Comparison of ENCODE assay signal across 8 cellular contexts in the genomic region with DNA sequence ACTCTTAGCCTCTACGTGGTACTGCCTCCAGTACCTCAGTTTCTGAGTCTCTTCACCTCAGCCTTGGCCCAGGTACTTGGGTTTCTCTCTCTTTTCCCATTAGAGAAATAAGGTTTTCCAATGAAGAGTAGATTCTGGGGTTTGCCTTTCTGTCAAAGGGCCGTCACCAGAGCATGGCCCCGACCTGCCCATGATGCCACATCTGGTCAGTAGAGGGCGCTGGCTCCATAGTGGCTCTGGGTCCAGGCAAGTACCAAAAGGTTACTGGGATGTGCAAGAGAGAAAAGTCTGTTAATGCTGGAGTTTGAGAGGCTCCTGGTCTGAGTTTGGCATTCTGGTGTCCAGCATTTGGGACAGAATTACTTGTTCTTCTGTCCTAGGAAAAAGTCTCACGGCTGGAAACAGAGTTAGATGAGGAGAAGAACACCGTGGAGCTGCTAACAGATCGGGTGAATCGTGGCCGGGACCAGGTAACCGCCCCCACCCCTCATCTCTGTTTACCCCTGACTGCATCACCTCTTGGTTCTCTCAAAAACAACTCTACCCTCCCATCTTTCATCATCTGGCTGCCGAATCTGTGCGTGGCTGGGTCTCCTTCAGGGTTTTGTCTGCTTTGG. TPM values are rescaled to one million over a fixed set of nuclear protein-coding genes. Genes with fewer than 3 reads are reported as not detected.
DNase-seq lines count a peak whose midpoint lies in the region; ATAC-seq and TF ChIP-seq lines count a peak whose summit lies in the region.

No MANE protein-coding gene starts in this region.

- WGBS in aorta, 2 donors: 51 to 53% methylated on average over 12 of the region's 12 CpGs

- no peaks in the 10 kb centered on the region for H3K36me3 ChIP-seq in DND-41 (ENCODE audit: insufficient read depth, low read length)
- H3K36me3 ChIP-seq in Karpas-422 (ENCODE audit: insufficient read depth, low read length): no peaks in the 10 kb centered on the region
- H3K36me3 ChIP-seq in aorta (ENCODE audit: control insufficient read depth in 1 of 2, insufficient read depth in 2 of 2, low read length in 1 of 2): no peaks in the 10 kb centered on the region

- no peaks in the 10 kb centered on the region for H3K9me2 ChIP-seq in Karpas-422 (replicated peaks; ENCODE audit: insufficient read depth, low read length)

- H3K4me1 ChIP-seq in DND-41 (ENCODE audit: insufficient read depth, low read length): no peaks in the 10 kb centered on the region
- H3K4me1 ChIP-seq in Karpas-422 (ENCODE audit: low read length): no peaks in the 10 kb centered on the region
- no peaks in the 10 kb centered on the region for H3K4me1 ChIP-seq in aorta (ENCODE audit: control insufficient read depth in 1 of 2, insufficient read depth in 2 of 2, low read length in 2 of 2)

- H3K9me3 ChIP-seq in DND-41 (ENCODE audit: insufficient read depth, low read length, severe bottlenecking) (no peaks in the 10 kb centered on the region), Karpas-422 (ENCODE audit: low read length) (no peaks in the 10 kb centered on the region), aorta (ENCODE audit: control insufficient read depth, low read length) (no peaks in the 10 kb centered on the region)

- H3K9ac ChIP-seq in DND-41 (ENCODE audit: low read depth, low read length): no peak overlapping the region
- no peak overlapping the region for H3K9ac ChIP-seq in Karpas-422 (ENCODE audit: low read length)

- H4K20me1 ChIP-seq in DND-41 (ENCODE audit: insufficient read depth, low read length) (no peaks in the 10 kb centered on the region), Karpas-422 (ENCODE audit: insufficient read depth, low read depth, low read length) (no peaks in the 10 kb centered on the region)

- H3K27ac ChIP-seq in DND-41 (ENCODE audit: low read length): no peak overlapping the region
- H3K27ac ChIP-seq in Karpas-422 (ENCODE audit: low read length): no peak overlapping the region
- no peak overlapping the region for H3K27ac ChIP-seq in aorta (ENCODE audit: low read depth in 1 of 2, low read length in 2 of 2)

- no peak overlapping the region for H2AFZ ChIP-seq in DND-41 (ENCODE audit: low read depth, low read length)
- no peak overlapping the region for H2AFZ ChIP-seq in Karpas-422 (ENCODE audit: low read length)

- ATAC-seq in DND-41 (ENCODE audit: insufficient read depth, low read depth) (peak; percentile 92), aorta (ENCODE audit: low FRiP score) (peak; percentile 77)

- H3K79me2 ChIP-seq in DND-41 (ENCODE audit: insufficient read depth, low read length) (no peaks in the 10 kb centered on the region), Karpas-422 (ENCODE audit: low read length) (no peaks in the 10 kb centered on the region)

- no peak overlapping the region for H3K4me2 ChIP-seq in DND-41 (ENCODE audit: insufficient read depth, low read length)
- H3K4me2 ChIP-seq in Karpas-422 (ENCODE audit: low read depth, low read length, poor library complexity, severe bottlenecking): no peak overlapping the region

- H3K4me3 ChIP-seq in DND-41 (ENCODE audit: low read depth in 1 of 2, low read length in 2 of 2): no peak overlapping the region
- H3K4me3 ChIP-seq in Karpas-422 (ENCODE audit: low read length): no peak overlapping the region
- H3K4me3 ChIP-seq in aorta (ENCODE audit: low read length in 2 of 2): no peak overlapping the region

- peak; percentile 68 for DNase-seq in DND-41
- peak; percentile 90 for DNase-seq in Karpas-422
- peak; percentile 54 for DNase-seq in SK-N-DZ (ENCODE audit: low spot score)
- peak; percentile 19 to 64 (median 60) for DNase-seq in activated naive CD4-positive, alpha-beta T cell (lab: John Stamatoyannopoulos, UW)
- DNase-seq in globus pallidus (ENCODE audit: low spot score): peak; percentile 56
- peak; percentile 94 for DNase-seq in posterior vena cava (ENCODE audit: low spot score)
- DNase-seq in aorta: peak; percentile 82 to 93
- no peak for DNase-seq in NCI-H2029 treated with DMSO at 0.1 percent for 48 hours (lab: John Stamatoyannopoulos, UW)

- no peaks in the 10 kb centered on the region for H3K27me3 ChIP-seq in DND-41 (ENCODE audit: insufficient read depth, low read length, poor library complexity)
- H3K27me3 ChIP-seq in Karpas-422 (ENCODE audit: low read length): no peaks in the 10 kb centered on the region
- no peaks in the 10 kb centered on the region for H3K27me3 ChIP-seq in aorta (ENCODE audit: control insufficient read depth in 1 of 2, insufficient read depth in 2 of 2, low read length in 1 of 2)

- intact Hi-C loops in posterior vena cava (cut with DNase I) (loop anchor here (5.0 to 10.0 kb wide), 2 partner anchors 200 to 203 kb away; no protein-coding TSS in a partner anchor), aorta (cut with DNase I) (loop anchor here (2.0 to 10.0 kb wide), 4 partner anchors 60 to 200 kb away; no protein-coding TSS in a partner anchor)

- peak; percentile 93 for TF ChIP-seq CTCF in DND-41 (IDR thresholded peaks at IDR 0.05; ENCODE audit: borderline replicate concordance, extremely low read depth, low read length, poor library complexity, severe bottlenecking)

RNA-seq across cellular contexts. Expression of a gene that starts 5.3 kb away (rescaled TPM):
- total RNA-seq in Karpas-422 (2014; rRNA removed; shearing (Covaris generic); ENCODE audit: low replicate concordance): not detected in 2 replicates
- 12.3 and 12.5 TPM in 2 replicates for polyA plus RNA-seq in SK-N-DZ (2014; cell fraction: cytosol; rRNA removed)
- 7.2 and 8.5 TPM in 2 replicates for polyA plus RNA-seq in SK-N-DZ (2014; cell fraction: nucleus; rRNA removed)
- 1 to 10 TPM; 5.4 to 6.6 TPM for total RNA-seq in posterior vena cava
- 10 to 100 TPM in 1 of 2 donors, 1 to 10 TPM in 1; 6.5 to 11.2 TPM for total RNA-seq in aorta
- polyA plus RNA-seq in aorta: 1 to 10 TPM; 3.9 to 4.5 TPM

RNA-seq across cellular contexts. Expression of a gene that starts 23.6 kb away (rescaled TPM):
- 0.22 TPM in 1 of 2 replicates, not detected in the other for total RNA-seq in Karpas-422 (2014; rRNA removed; shearing (Covaris generic); ENCODE audit: low replicate concordance)
- polyA plus RNA-seq in SK-N-DZ (2014; cell fraction: cytosol; rRNA removed): 3.0 and 3.2 TPM in 2 replicates
- polyA plus RNA-seq in SK-N-DZ (2014; cell fraction: nucleus; rRNA removed): 13.3 and 26.7 TPM in 2 replicates
- total RNA-seq in posterior vena cava (under 1 TPM in 1 of 2 donors, not detected in 1; 0.29 TPM), aorta (1 to 10 TPM in 1 of 2 donors, under 1 TPM in 1; 0.23 to 1.7 TPM)
- polyA plus RNA-seq in aorta: 10 to 100 TPM in 1 of 2 donors, under 1 TPM in 1; 0.36 to 27.5 TPM
